ENCODE assay signal across 24 cellular contexts in genomic region chr10:125041856-125042506, GRCh38.
DNase-seq lines count a peak whose midpoint lies in the region; ATAC-seq and TF ChIP-seq lines count a peak whose summit lies in the region.
"Had no signal": no experiment of that assay in that cellular context is flagged by ENCODE, and none has a peak within 500 bp of the region (broad histone marks: within the 10 kb centered on the region; RNA-seq: fewer than 3 reads in every experiment).

No MANE protein-coding gene starts in this region.

- no peaks in the 10 kb centered on the region for H3K36me3 ChIP-seq in GM23248 (ENCODE audit: low read depth)
- H3K36me3 ChIP-seq: lower lobe of right lung had no signal

- H3K4me1 ChIP-seq in GM23248 (ENCODE audit: insufficient read depth) = peaks cover 37% of the 10 kb centered on the region

- WGBS in GM23248 (ENCODE audit: low coverage in 1 of 2, low lambda C conversion rate in 2 of 2, missing lambda C conversion rate in 2 of 2), 2 experiments = 87 to 90% methylated on average over 9 of the region's 9 CpGs

- POLR2A ChIA-PET in WTC11 (lab: Charles Lee) = interaction anchor here (0.9 kb wide), 1 partner anchor 31 kb away, joined by 6 read pairs; no protein-coding TSS in a partner anchor

- H3K79me2 ChIP-seq in GM23248 (ENCODE audit: insufficient read depth) = peaks cover 100% of the 10 kb centered on the region

- no peaks in the 10 kb centered on the region; the same call in 1 of the 2 replicates for H4K20me1 ChIP-seq in GM23248 (ENCODE audit: insufficient read depth)

- no peaks in the 10 kb centered on the region for H3K9me3 Mint-ChIP-seq in WTC11
- no peaks in the 10 kb centered on the region for H3K9me3 Mint-ChIP-seq in nephron progenitor cell
- H3K9me3 Mint-ChIP-seq in stimulated activated effector memory CD8-positive, alpha-beta T cell treated with anti-CD3 and anti-CD28 coated beads, Interleukin-12 subunit alpha, Interleukin-12 subunit beta, amount 100 ng/mL, for 72 hours = no peaks in the 10 kb centered on the region
- H3K9me3 Mint-ChIP-seq: activated naive CD4-positive, alpha-beta T cell treated with anti-CD3 and anti-CD28 coated beads, Interleukin-2, amount 50 U/mL, for 24 hours; activated T-helper 2 cell treated with anti-CD3 and anti-CD28 coated beads, Interferon-gamma antibody, Interleukin-2, Interleukin-4, amounts not matched to agents 10 μg/mL and 5 μg/mL and 100 μg/mL, durations not matched to agents 14 hours and 24 hours and 36 hours; CD4-positive, alpha-beta memory T cell; stimulated activated naive CD8-positive, alpha-beta T cell treated with anti-CD3 and anti-CD28 coated beads, Interleukin-15, amount 100 ng/mL, for 72 hours had no signal

- no peak overlapping the region for H2AFZ ChIP-seq in GM23248

- ATAC-seq in WTC11 (0 out of 2 replicates have a peak, but pooled peaks have one; percentile 4), HG03521 (IDR thresholded peaks at IDR 0.05; ENCODE audit: unreplicated experiment) (no peak)
- ATAC-seq in stimulated activated effector memory CD8-positive, alpha-beta T cell treated with anti-CD3 and anti-CD28 coated beads, Interleukin-12 subunit alpha, Interleukin-12 subunit beta, amount 100 ng/mL, for 72 hours = no peak
- ATAC-seq: GM12878; lower lobe of right lung; stimulated activated naive CD8-positive, alpha-beta T cell treated with anti-CD3 and anti-CD28 coated beads, Interleukin-15, amount 100 ng/mL, for 72 hours had no signal

- no peak overlapping the region for H3K4me2 ChIP-seq in GM23248 (ENCODE audit: unreplicated experiment)

- no peak overlapping the region for H3K27ac ChIP-seq in GM23248
- H3K27ac ChIP-seq: lower lobe of right lung had no signal

- no peaks in the 10 kb centered on the region for H3K9me2 ChIP-seq in GM23248 (ENCODE audit: insufficient read depth)

- peaks cover 20% of the 10 kb centered on the region; the same call in 1 of the 2 replicates for H3F3A ChIP-seq in GM23248 (ENCODE audit: insufficient read depth)

- no peak overlapping the region for H3K9ac ChIP-seq in GM23248

- no peak for TF ChIP-seq CTCF in AG10803 (conservative IDR thresholded peaks at IDR 0.05; ENCODE audit: low read length)
- no peak for TF ChIP-seq CTCF in WTC11 (IDR thresholded peaks at IDR 0.05)
- TF ChIP-seq CTCF in fibroblast of villous mesenchyme (IDR thresholded peaks at IDR 0.05; ENCODE audit: insufficient read depth, low read depth, low read length) = no peak
- no peak for TF ChIP-seq CTCF in nephron progenitor cell (IDR thresholded peaks at IDR 0.05)

- H3K27me3 ChIP-seq in GM23248 (replicated peaks; ENCODE audit: insufficient read depth) = no peaks in the 10 kb centered on the region

- H3K4me3 ChIP-seq in AG10803 (ENCODE audit: low read length) = no peak overlapping the region
- no peak overlapping the region for H3K4me3 ChIP-seq in fibroblast of villous mesenchyme (ENCODE audit: low read depth, low read length)
- no peak overlapping the region for H3K4me3 ChIP-seq in GM23248
- H3K4me3 ChIP-seq: GM12878, lower lobe of right lung had no signal

- no peaks in the 10 kb centered on the region for H3K9me3 ChIP-seq in GM23248 (ENCODE audit: low read depth)
- H3K9me3 ChIP-seq: lower lobe of right lung had no signal

- no peaks in the 10 kb centered on the region for H3K27me3 Mint-ChIP-seq in WTC11 (ENCODE audit: low read depth)
- peaks cover 5% of the 10 kb centered on the region for H3K27me3 Mint-ChIP-seq in nephron progenitor cell (ENCODE audit: low read depth, poor library complexity)
- H3K27me3 Mint-ChIP-seq: activated naive CD4-positive, alpha-beta T cell treated with anti-CD3 and anti-CD28 coated beads, Interleukin-2, amount 50 U/mL, for 24 hours; stimulated activated naive CD8-positive, alpha-beta T cell treated with anti-CD3 and anti-CD28 coated beads, Interleukin-15, amount 100 ng/mL, for 72 hours had no signal

- in situ Hi-C loops in GM23248 (cut with MboI) = loop anchor here (25.0 kb wide), 1 partner anchor 670 kb away; the partner anchor contains the start of gene EDRF1

- DNase-seq in AG10803 (ENCODE audit: low read depth) = peak; percentile 15
- DNase-seq in WTC11 (ENCODE audit: low spot score) = no peak
- peak; percentile 72 for DNase-seq in fibroblast of villous mesenchyme (ENCODE audit: low read depth)
- no peak for DNase-seq in nephron progenitor cell
- DNase-seq in cerebellar nuclear complex (lab: John Stamatoyannopoulos, UW) = no peak
- DNase-seq in stimulated activated effector memory CD8-positive, alpha-beta T cell treated with anti-CD3 and anti-CD28 coated beads, Interleukin-12 subunit alpha, Interleukin-12 subunit beta, amount 100 ng/mL, for 72 hours (ENCODE audit: low spot score in 2 of 2) = no peak
- no peak for DNase-seq in GM23248
- DNase-seq: activated CD4-positive, alpha-beta T cell treated with anti-CD3 and anti-CD28 coated beads, Interleukin-2, amount 50 U/mL, for 4 hours; activated CD8-positive, alpha-beta memory T cell treated with anti-CD3 and anti-CD28 coated beads, Interleukin-2, amount 50 U/mL, for 48 hours; AML-193; amygdala; CD4-positive, alpha-beta memory T cell; NCI-H1092 treated with DMSO at 0.1 percent for 48 hours; NCI-H187 treated with DMSO at 0.1 percent for 48 hours; NCI-H526; nucleus accumbens; SHP77; stimulated activated naive CD8-positive, alpha-beta T cell treated with anti-CD3 and anti-CD28 coated beads, Interleukin-15, amount 100 ng/mL, for 72 hours; T1000 had no signal

- H3K27ac Mint-ChIP-seq in WTC11 (peak overlapping the region; percentile 62), nephron progenitor cell (peak overlapping the region; percentile 87)
- H3K27ac Mint-ChIP-seq in stimulated activated effector memory CD8-positive, alpha-beta T cell treated with anti-CD3 and anti-CD28 coated beads, Interleukin-12 subunit alpha, Interleukin-12 subunit beta, amount 100 ng/mL, for 72 hours = no peak overlapping the region
- H3K27ac Mint-ChIP-seq: activated naive CD4-positive, alpha-beta T cell treated with anti-CD3 and anti-CD28 coated beads, Interleukin-2, amount 50 U/mL, for 24 hours; activated T-helper 2 cell treated with anti-CD3 and anti-CD28 coated beads, Interferon-gamma antibody, Interleukin-2, Interleukin-4, amounts not matched to agents 10 μg/mL and 5 μg/mL and 100 μg/mL, durations not matched to agents 14 hours and 24 hours and 36 hours; CD4-positive, alpha-beta memory T cell had no signal

- 0 out of 2 replicates have a peak overlapping the region, but pooled peaks have one; percentile 13 for H3K4me3 Mint-ChIP-seq in WTC11
- H3K4me3 Mint-ChIP-seq in nephron progenitor cell = no peak overlapping the region
- H3K4me3 Mint-ChIP-seq in stimulated activated effector memory CD8-positive, alpha-beta T cell treated with anti-CD3 and anti-CD28 coated beads, Interleukin-12 subunit alpha, Interleukin-12 subunit beta, amount 100 ng/mL, for 72 hours = no peak overlapping the region
- H3K4me3 Mint-ChIP-seq: activated naive CD4-positive, alpha-beta T cell treated with anti-CD3 and anti-CD28 coated beads, Interleukin-2, amount 50 U/mL, for 24 hours; CD4-positive, alpha-beta memory T cell; stimulated activated naive CD8-positive, alpha-beta T cell treated with anti-CD3 and anti-CD28 coated beads, Interleukin-15, amount 100 ng/mL, for 72 hours had no signal

- H3K4me1 Mint-ChIP-seq in WTC11 = peaks cover 98% of the 10 kb centered on the region
- peaks cover 89% of the 10 kb centered on the region for H3K4me1 Mint-ChIP-seq in nephron progenitor cell
- H3K4me1 Mint-ChIP-seq in stimulated activated effector memory CD8-positive, alpha-beta T cell treated with anti-CD3 and anti-CD28 coated beads, Interleukin-12 subunit alpha, Interleukin-12 subunit beta, amount 100 ng/mL, for 72 hours = no peaks in the 10 kb centered on the region
- H3K4me1 Mint-ChIP-seq: activated naive CD4-positive, alpha-beta T cell treated with anti-CD3 and anti-CD28 coated beads, Interleukin-2, amount 50 U/mL, for 24 hours; stimulated activated naive CD8-positive, alpha-beta T cell treated with anti-CD3 and anti-CD28 coated beads, Interleukin-15, amount 100 ng/mL, for 72 hours had no signal

- CTCF ChIA-PET in WTC11 (lab: Charles Lee) = interaction anchor here (1.3 kb wide), 1 partner anchor 13 kb away, joined by 3 read pairs; no protein-coding TSS in a partner anchor

- H3K36me3 Mint-ChIP-seq in WTC11 = peaks cover 23% of the 10 kb centered on the region
- H3K36me3 Mint-ChIP-seq in nephron progenitor cell (ENCODE audit: low read depth) = peaks cover 46% of the 10 kb centered on the region
- no peaks in the 10 kb centered on the region for H3K36me3 Mint-ChIP-seq in stimulated activated effector memory CD8-positive, alpha-beta T cell treated with anti-CD3 and anti-CD28 coated beads, Interleukin-12 subunit alpha, Interleukin-12 subunit beta, amount 100 ng/mL, for 72 hours
- H3K36me3 Mint-ChIP-seq: activated naive CD4-positive, alpha-beta T cell treated with anti-CD3 and anti-CD28 coated beads, Interleukin-2, amount 50 U/mL, for 24 hours; CD4-positive, alpha-beta memory T cell had no signal

TF ChIP-seq in WTC11, 78 proteins besides CTCF, POLR2A, EP300 and RAD21 (continues in another document):
- TF ChIP-seq SP1 (CRISPR knock-in tag; conservative IDR thresholded peaks at IDR 0.05) = no peak
- no peak for TF ChIP-seq NR2C2 (CRISPR knock-in tag; IDR thresholded peaks at IDR 0.05)
- no peak for TF ChIP-seq SMAD4 (CRISPR knock-in tag; IDR thresholded peaks at IDR 0.05)
- TF ChIP-seq PRRX2 (CRISPR knock-in tag; IDR thresholded peaks at IDR 0.05) = no peak
- no peak for TF ChIP-seq ZNF263 (CRISPR knock-in tag; IDR thresholded peaks at IDR 0.05; ENCODE audit: low read depth)
- TF ChIP-seq ZBTB43 (CRISPR knock-in tag; IDR thresholded peaks at IDR 0.05) = no peak
- TF ChIP-seq NFE2L1 (CRISPR knock-in tag; IDR thresholded peaks at IDR 0.05) = no peak

Comparison
In these comparisons a context has a peak if more than half of its experiments do, and no peak if none do; other contexts are left out.
1. DNase-seq: peak in AG10803 (single experiment) and fibroblast of villous mesenchyme (single experiment); none in WTC11 (single experiment), nephron progenitor cell (single experiment), cerebellar nuclear complex (0 of 2), stimulated activated effector memory CD8-positive, alpha-beta T cell treated with anti-CD3 and anti-CD28 coated beads, Interleukin-12 subunit alpha, Interleukin-12 subunit beta, amount 100 ng/mL, for 72 hours (0 of 2) and GM23248 (single experiment).